ENCODE assay signal across 31 cellular contexts in genomic region chr6:35094183-35094582, GRCh38. TPM values are rescaled to one million over a fixed set of nuclear protein-coding genes. Genes with fewer than 3 reads are reported as not detected.
A peak's percentile ranks its signal among the peaks of the same experiment; 100 is the strongest.
DNase-seq lines count a peak whose midpoint lies in the region; ATAC-seq and TF ChIP-seq lines count a peak whose summit lies in the region.
"Had no signal": no experiment of that assay in that cellular context is flagged by ENCODE, and none has a peak within 500 bp of the region (broad histone marks: within the 10 kb centered on the region; RNA-seq: fewer than 3 reads in every experiment).

No MANE protein-coding gene starts in this region.

- H3K36me3 ChIP-seq in colonic mucosa, result no peaks in the 10 kb centered on the region
- peaks cover 0 to 8% (median 3%) of the 10 kb centered on the region in 4 donors for H3K36me3 ChIP-seq in liver (ENCODE audit: control insufficient read depth in 4 of 4, insufficient read depth in 3 of 4, low read depth in 1 of 4, low read length in 3 of 4)
- H3K36me3 ChIP-seq in vagina, result no peaks in the 10 kb centered on the region

- no peak overlapping the region for H3K27ac Mint-ChIP-seq in activated T-cell treated with anti-CD3 and anti-CD28 coated beads, Interleukin-2, amount 50 U/mL, for 24 hours
- H3K27ac Mint-ChIP-seq: activated T-cell treated with anti-CD3 and anti-CD28 coated beads, Interleukin-2, amount 50 U/mL, for 72 hours; stimulated activated naive CD8-positive, alpha-beta T cell treated with anti-CD3 and anti-CD28 coated beads, Interleukin-15, Interleukin-2, amounts not matched to agents 100 ng/mL and 50 ng/mL, for 24 hours had no signal

- TF ChIP-seq CTCF in RWPE1 (conservative IDR thresholded peaks at IDR 0.05; ENCODE audit: low read depth), result no peak
- no peak for TF ChIP-seq CTCF in colonic mucosa (IDR thresholded peaks at IDR 0.05)
- no peak for TF ChIP-seq CTCF in liver (IDR thresholded peaks at IDR 0.05; ENCODE audit: low read depth, low read length, missing input control)
- no peak for TF ChIP-seq CTCF in vagina (IDR thresholded peaks at IDR 0.05)

- DNase-seq in RWPE1 (ENCODE audit: low spot score) (no peak), colonic mucosa (peak; percentile 14), vagina (ENCODE audit: extremely low spot score in 2 of 2) (no peak), NCI-H748 treated with DMSO at 0.1 percent for 48 hours (lab: John Stamatoyannopoulos, UW) (no peak)
- DNase-seq in activated T-cell treated with anti-CD3 and anti-CD28 coated beads, Interleukin-2, amount 50 U/mL, for 24 hours, result no peak
- DNase-seq: activated CD4-positive, alpha-beta T cell treated with anti-CD3 and anti-CD28 coated beads, Interleukin-2, amount 50 U/mL, for 48 hours; activated CD4-positive, CD25-positive, alpha-beta regulatory T cell treated with anti-CD3 and anti-CD28 coated beads, Interleukin-2, amount 50 U/mL, for 72 hours; activated T-cell treated with anti-CD3 and anti-CD28 coated beads, Interleukin-2, amount 50 U/mL, for 72 hours; body of pancreas; cerebellar nuclear complex; GOT3; HFFc6; left lung; MM.1S; NCI-H1417 treated with DMSO at 0.1 percent for 48 hours; NCI-H2029 treated with DMSO at 0.1 percent for 48 hours; NCI-H524 treated with DMSO at 0.1 percent for 48 hours; NK-92 treated with Interleukin-12 subunit alpha and Interleukin-12 subunit beta, amount 100 ng/mL, for 24 hours; PC-3; SHP77; small intestine; stimulated activated CD4-positive, alpha-beta T cell treated with anti-CD3 and anti-CD28 coated beads, Interleukin-1b, Interleukin-23, amount 100 ng/mL, for 48 hours; stimulated activated CD8-positive, alpha-beta memory T cell treated with anti-CD3 and anti-CD28 coated beads, Interleukin-4, amount 100 ng/mL, for 48 hours; T-helper 2 cell had no signal

- H3K9me3 Mint-ChIP-seq in activated T-cell treated with anti-CD3 and anti-CD28 coated beads, Interleukin-2, amount 50 U/mL, for 24 hours, result no peaks in the 10 kb centered on the region
- H3K9me3 Mint-ChIP-seq: activated T-cell treated with anti-CD3 and anti-CD28 coated beads, Interleukin-2, amount 50 U/mL, for 72 hours; HFFc6; stimulated activated naive CD8-positive, alpha-beta T cell treated with anti-CD3 and anti-CD28 coated beads, Interleukin-15, Interleukin-2, amounts not matched to agents 100 ng/mL and 50 ng/mL, for 24 hours had no signal

- POLR2A ChIA-PET in RWPE1 (lab: Yijun Ruan, JAX; ENCODE audit: low non-redundant PET), result no interaction called here

- H3K4me3 ChIP-seq in colonic mucosa (no peak overlapping the region), liver (ENCODE audit: low read depth in 1 of 3, low read length in 3 of 3) (no peak overlapping the region), vagina (no peak overlapping the region)
- H3K4me3 ChIP-seq: body of pancreas, left lung, tibial nerve had no signal

- intact Hi-C loops in colonic mucosa (cut with DNase I) (no loop called here), vagina (cut with DNase I) (no loop called here)

- CTCF ChIA-PET in RWPE1 (lab: Yijun Ruan, JAX), result interaction anchor here (0.7 kb wide), 1 partner anchor 706 kb away, joined by 3 read pairs; no protein-coding TSS in a partner anchor

- no peaks in the 10 kb centered on the region for H3K4me1 Mint-ChIP-seq in activated T-cell treated with anti-CD3 and anti-CD28 coated beads, Interleukin-2, amount 50 U/mL, for 24 hours (ENCODE audit: low read depth)

- no peak overlapping the region for H3K4me3 Mint-ChIP-seq in activated T-cell treated with anti-CD3 and anti-CD28 coated beads, Interleukin-2, amount 50 U/mL, for 24 hours
- H3K4me3 Mint-ChIP-seq: activated T-cell treated with anti-CD3 and anti-CD28 coated beads, Interleukin-2, amount 50 U/mL, for 72 hours; HFFc6; stimulated activated naive CD8-positive, alpha-beta T cell treated with anti-CD3 and anti-CD28 coated beads, Interleukin-15, Interleukin-2, amounts not matched to agents 100 ng/mL and 50 ng/mL, for 24 hours had no signal

- H3K36me3 Mint-ChIP-seq in activated T-cell treated with anti-CD3 and anti-CD28 coated beads, Interleukin-2, amount 50 U/mL, for 24 hours (ENCODE audit: low read depth), result peaks cover 6% of the 10 kb centered on the region

- H3K9ac ChIP-seq in colonic mucosa (ENCODE audit: low read depth in 2 of 2, low read length in 2 of 2) (no peak overlapping the region), liver (ENCODE audit: low read depth in 1 of 2, low read length in 2 of 2) (no peak overlapping the region)
- H3K9ac ChIP-seq: KMS-11 had no signal

- no peaks in the 10 kb centered on the region for H3K27me3 Mint-ChIP-seq in activated T-cell treated with anti-CD3 and anti-CD28 coated beads, Interleukin-2, amount 50 U/mL, for 24 hours
- H3K27me3 Mint-ChIP-seq: stimulated activated naive CD8-positive, alpha-beta T cell treated with anti-CD3 and anti-CD28 coated beads, Interleukin-15, Interleukin-2, amounts not matched to agents 100 ng/mL and 50 ng/mL, for 24 hours had no signal

- peak overlapping the region; percentile 7; the same call in 1 of the 2 replicates for H3K27ac ChIP-seq in RWPE1
- H3K27ac ChIP-seq in colonic mucosa, result no peak overlapping the region
- H3K27ac ChIP-seq in liver (ENCODE audit: low read depth in 1 of 2, low read length in 2 of 2), result no peak overlapping the region
- peak overlapping the region; percentile 64 for H3K27ac ChIP-seq in vagina
- H3K27ac ChIP-seq: body of pancreas, KMS-11, left lung, tibial nerve had no signal

- no peaks in the 10 kb centered on the region for H3K27me3 ChIP-seq in colonic mucosa
- H3K27me3 ChIP-seq in liver (ENCODE audit: control insufficient read depth in 4 of 4, insufficient read depth in 4 of 4, low read length in 3 of 4), result no peaks in the 10 kb centered on the region
- no peaks in the 10 kb centered on the region for H3K27me3 ChIP-seq in vagina
- H3K27me3 ChIP-seq: body of pancreas, left lung, tibial nerve had no signal

- H3K9me3 ChIP-seq in colonic mucosa (no peaks in the 10 kb centered on the region), liver (ENCODE audit: control insufficient read depth in 4 of 4, low read length in 3 of 4) (no peaks in the 10 kb centered on the region), vagina (no peaks in the 10 kb centered on the region)
- H3K9me3 ChIP-seq: body of pancreas, left lung, tibial nerve had no signal

- TF ChIP-seq RAD21 in liver (IDR thresholded peaks at IDR 0.05), result no peak

- 51% methylated on average over 4 of the region's 4 CpGs for WGBS in liver

- H3K4me1 ChIP-seq in colonic mucosa (no peaks in the 10 kb centered on the region), liver (ENCODE audit: control insufficient read depth in 4 of 4, insufficient read depth in 4 of 4, low read length in 3 of 4) (peaks cover 2 to 28% (median 15%) of the 10 kb centered on the region in 4 donors), vagina (peaks cover 44% of the 10 kb centered on the region)

- no peak for ATAC-seq in GM19351 (IDR thresholded peaks at IDR 0.05; ENCODE audit: unreplicated experiment)
- ATAC-seq: activated T-cell treated with anti-CD3 and anti-CD28 coated beads, Interleukin-2, amount 50 U/mL, for 72 hours; body of pancreas; left lung; PC-3 had no signal

- TF ChIP-seq POLR2A in vagina (IDR thresholded peaks at IDR 0.05), result no peak

TF ChIP-seq in liver, 16 proteins besides CTCF, POLR2A, EP300 and RAD21 (continues in another document):
- TF ChIP-seq FOXA2 (IDR thresholded peaks at IDR 0.05) (no peak), SP1 (IDR thresholded peaks at IDR 0.05) (no peak), FOXA1 (IDR thresholded peaks at IDR 0.05) (no peak), TAF1 (conservative IDR thresholded peaks at IDR 0.05) (no peak), JUND (IDR thresholded peaks at IDR 0.05) (peak in 1 of 2 donors; percentile 12), HNF4G (IDR thresholded peaks at IDR 0.05) (no peak), MAX (IDR thresholded peaks at IDR 0.05) (no peak), RXRA (IDR thresholded peaks at IDR 0.05) (no peak), YY1 (IDR thresholded peaks at IDR 0.05) (peak; percentile 26), ZBTB33 (IDR thresholded peaks at IDR 0.05) (no peak), HNF4A (conservative IDR thresholded peaks at IDR 0.05) (peak in 1 of 2 donors; percentile 38), ATF3 (IDR thresholded peaks at IDR 0.05) (peak; percentile 37)

RNA-seq across cellular contexts. Expression of gene TCP11, which starts 47.0 kb away (rescaled TPM):
- total RNA-seq in colonic mucosa (not detected), liver (under 1 TPM in 1 of 2 donors, not detected in 1; 0.19 TPM), vagina (not detected)
- under 1 TPM in 1 of 2 donors, not detected in 1; 0.05 TPM for polyA plus RNA-seq in liver
- total RNA-seq: activated T-cell treated with anti-CD3 and anti-CD28 coated beads, Interleukin-2, amount 50 U/mL, for 72 hours; body of pancreas; HT1080; mesenteric fat pad had no signal
- polyA plus RNA-seq: small intestine had no signal

Comparison
In these comparisons a context has a peak if more than half of its experiments do, and no peak if none do; other contexts are left out.
1. H3K27ac ChIP-seq: peak in RWPE1 (single experiment) and vagina (single experiment); none in colonic mucosa (single experiment) and liver (0 of 2).